Comparison of ENCODE assay signal across 1 cellular context in the genomic region with DNA sequence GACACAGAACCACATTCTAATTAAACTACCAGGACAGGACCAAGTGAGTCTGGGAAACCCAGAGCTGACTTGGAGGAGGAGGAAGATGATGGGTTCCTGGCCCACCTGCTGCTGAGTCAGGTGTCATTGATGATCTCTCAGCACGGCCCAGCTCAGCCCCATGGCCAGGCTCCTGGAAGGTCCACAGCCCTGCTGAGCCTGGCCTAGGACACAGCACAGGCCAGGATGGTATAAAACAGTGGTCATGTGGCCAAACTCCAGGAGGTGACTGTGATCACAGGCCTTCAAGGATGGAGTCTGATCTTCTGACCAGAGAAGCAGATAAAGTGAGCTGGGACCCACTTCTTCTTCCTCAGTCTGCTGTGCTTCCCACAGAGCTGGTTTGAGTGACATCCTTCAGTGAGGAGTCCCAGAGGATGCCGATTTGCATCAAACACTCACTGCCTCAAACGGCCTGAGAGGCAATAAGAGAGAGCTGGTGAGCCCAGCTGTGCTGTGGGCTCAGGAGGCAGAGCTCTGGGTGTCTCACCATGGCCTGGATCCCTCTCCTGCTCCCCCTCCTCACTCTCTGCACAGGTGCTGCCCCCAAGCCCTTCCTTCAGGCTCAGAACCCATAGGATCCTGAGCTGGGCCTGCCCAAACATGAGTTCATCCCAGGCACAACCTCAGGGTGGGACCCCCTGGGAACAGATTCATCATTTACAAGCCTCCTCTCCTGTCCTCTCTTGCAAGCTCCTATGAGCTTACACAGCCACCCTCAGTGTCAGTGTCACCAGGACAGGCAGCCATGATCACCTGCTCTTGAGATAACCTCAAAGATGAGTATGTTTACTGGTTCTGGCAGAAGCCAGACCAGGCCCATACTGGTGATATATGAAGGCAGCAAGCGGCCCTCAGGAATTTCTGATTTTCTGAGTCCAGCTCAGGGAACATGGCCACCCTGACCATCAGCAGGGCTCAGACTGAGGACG.
TF ChIP-seq lines count a peak whose summit lies in the region.

No MANE protein-coding gene starts in this region.

TF ChIP-seq in GM12891, 5 proteins besides CTCF, POLR2A, EP300 and RAD21 (continued from another document):
- TF ChIP-seq PAX5 (IDR thresholded peaks at IDR 0.05; ENCODE audit: insufficient read depth, low read length, severe bottlenecking) (no peak), POU2F2 (IDR thresholded peaks at IDR 0.05; ENCODE audit: low read depth, low read length) (no peak), POLR2AphosphoS5 (IDR thresholded peaks at IDR 0.05; ENCODE audit: low read depth, low read length) (no peak)
